ENCODE assay signal across 9 cellular contexts in genomic region chr9:134323741-134324358, GRCh38. TPM values are rescaled to one million over a fixed set of nuclear protein-coding genes. Genes with fewer than 3 reads are reported as not detected.
DNase-seq lines count a peak whose midpoint lies in the region; ATAC-seq and TF ChIP-seq lines count a peak whose summit lies in the region.
"Had no signal": no experiment of that assay in that cellular context is flagged by ENCODE, and none has a peak within 500 bp of the region (broad histone marks: within the 10 kb centered on the region; RNA-seq: fewer than 3 reads in every experiment).

No MANE protein-coding gene starts in this region.

- H2AK5ac ChIP-seq in mesenchymal stem cell (ENCODE audit: low read length, severe bottlenecking) = peak overlapping the region; percentile 30

- peak overlapping the region in 1 of 2 experiments; percentile 37 for H3K23ac ChIP-seq in mesenchymal stem cell (ENCODE audit: low read length in 2 of 2)

- 66% methylated on average over 20 of the region's 20 CpGs for WGBS in mesenchymal stem cell
- 68 to 100% methylated on average over 1 to 18 of the region's 20 CpGs for WGBS in transverse colon (ENCODE audit: low coverage in 1 of 2), 2 donors

- H2BK5ac ChIP-seq in mesenchymal stem cell (ENCODE audit: low read depth, low read length, poor library complexity, severe bottlenecking) = no peak overlapping the region

- H3K18ac ChIP-seq in mesenchymal stem cell (ENCODE audit: low read depth in 1 of 2, low read length in 2 of 2) = peak overlapping the region; percentile 47 to 99

- peak overlapping the region; percentile 64 for H4K91ac ChIP-seq in mesenchymal stem cell (ENCODE audit: low read length)

- H3K27ac ChIP-seq in dorsolateral prefrontal cortex (peak overlapping the region in 57 of 59 donors; percentile 32 to 96 (median 87)), mesenchymal stem cell (ENCODE audit: low read length, poor library complexity, severe bottlenecking) (no peak overlapping the region), transverse colon (peak overlapping the region; percentile 52 to 99 (median 98)), A673 (ENCODE audit: low read depth, low read length, poor library complexity, severe bottlenecking) (no peak overlapping the region)
- H3K27ac ChIP-seq: SJSA1 had no signal

- no peak for ATAC-seq in HG03175 (IDR thresholded peaks at IDR 0.05; ENCODE audit: unreplicated experiment)

- no peak overlapping the region for H3K4me2 ChIP-seq in mesenchymal stem cell (ENCODE audit: low read length, poor library complexity, severe bottlenecking)

- intact Hi-C loops in dorsolateral prefrontal cortex (cut with DNase I) = loop anchor here (2.0 to 5.0 kb wide), 3 partner anchors 113 to 153 kb away; no protein-coding TSS in a partner anchor
- intact Hi-C loops in transverse colon (cut with DNase I; ENCODE audit: low total_unique reads) = loop anchor here (1.0 to 10.0 kb wide), 3 partner anchors 47 to 149 kb away; no protein-coding TSS in a partner anchor
- intact Hi-C loops in A673 (cut with micrococcal nuclease; ENCODE audit: unreplicated experiment) = no loop called here

- no peaks in the 10 kb centered on the region for H3K9me3 ChIP-seq in mesenchymal stem cell (ENCODE audit: control insufficient read depth, low read length)
- H3K9me3 ChIP-seq in transverse colon = no peaks in the 10 kb centered on the region
- no peaks in the 10 kb centered on the region for H3K9me3 ChIP-seq in A673 (ENCODE audit: low read depth, low read length, poor library complexity, severe bottlenecking)

- no peak overlapping the region for H2BK120ac ChIP-seq in mesenchymal stem cell (ENCODE audit: low read depth, low read length)

- POLR2A ChIA-PET in A673 (lab: Charles Lee; ENCODE audit: low non-redundant PET) = interaction anchor here (0.7 kb wide), 1 partner anchor 39 kb away, joined by 3 read pairs; no protein-coding TSS in a partner anchor

- no peak for TF ChIP-seq EP300 in transverse colon (IDR thresholded peaks at IDR 0.05; ENCODE audit: low read depth)

- peak overlapping the region in 1 of 59 donors; percentile 13 for H3K4me3 ChIP-seq in dorsolateral prefrontal cortex
- no peak overlapping the region for H3K4me3 ChIP-seq in mesenchymal stem cell (ENCODE audit: insufficient read depth in 1 of 2, low read depth in 1 of 2, low read length in 2 of 2)
- H3K4me3 ChIP-seq in transverse colon = no peak overlapping the region
- H3K4me3 ChIP-seq in A673 (ENCODE audit: low read depth, low read length, poor library complexity, severe bottlenecking) = no peak overlapping the region
- H3K4me3 ChIP-seq: SJSA1 had no signal

- TF ChIP-seq POLR2A in transverse colon (IDR thresholded peaks at IDR 0.05) = no peak

- peak overlapping the region; percentile 28 to 96 for H2BK12ac ChIP-seq in mesenchymal stem cell (ENCODE audit: low read length in 2 of 2)

- peak overlapping the region; percentile 60 for H2BK15ac ChIP-seq in mesenchymal stem cell (ENCODE audit: low read depth, poor library complexity, severe bottlenecking)

- peak overlapping the region in 1 of 2 experiments; percentile 89 for H3K14ac ChIP-seq in mesenchymal stem cell (ENCODE audit: low read length in 2 of 2)

- no TSS peak for BruUV-seq in A673 (replicated peaks; lab: Mats Ljungman, UMichigan)

- peak overlapping the region; percentile 56 for H4K8ac ChIP-seq in mesenchymal stem cell (ENCODE audit: low read length)

- CTCF ChIA-PET in A673 (lab: Charles Lee) = no interaction called here

- no peaks in the 10 kb centered on the region for H3K79me1 ChIP-seq in mesenchymal stem cell (replicated peaks; ENCODE audit: low read length, poor library complexity, severe bottlenecking)

- peaks cover 47% of the 10 kb centered on the region for H3K4me1 ChIP-seq in mesenchymal stem cell (ENCODE audit: control insufficient read depth, insufficient read depth, low read depth, low read length)
- H3K4me1 ChIP-seq in transverse colon = peaks cover 15 to 48% (median 37%) of the 10 kb centered on the region in 4 donors
- peaks cover 35% of the 10 kb centered on the region for H3K4me1 ChIP-seq in A673 (ENCODE audit: insufficient read depth, low read length, poor library complexity, severe bottlenecking)

- no peaks in the 10 kb centered on the region for H3K27me3 ChIP-seq in dorsolateral prefrontal cortex
- H3K27me3 ChIP-seq in mesenchymal stem cell (ENCODE audit: control insufficient read depth in 1 of 2, insufficient read depth in 1 of 2, low read length in 2 of 2) = no peaks in the 10 kb centered on the region
- H3K27me3 ChIP-seq in transverse colon = no peaks in the 10 kb centered on the region
- no peaks in the 10 kb centered on the region for H3K27me3 ChIP-seq in A673 (replicated peaks; ENCODE audit: insufficient read depth, low read depth, low read length, poor library complexity)
- H3K27me3 ChIP-seq: SJSA1 had no signal

- TF ChIP-seq CTCF in dorsolateral prefrontal cortex (IDR thresholded peaks at IDR 0.05 in 54 of 56, conservative IDR thresholded peaks at IDR 0.05 in 2 of 56; ENCODE audit: low read depth in 1 of 56, partially characterized antibody in 56 of 56) (no peak), transverse colon (IDR thresholded peaks at IDR 0.05) (no peak), A673 (conservative IDR thresholded peaks at IDR 0.05; ENCODE audit: low read depth, low read length) (no peak)

- peak overlapping the region; percentile 24 for H3K9ac ChIP-seq in mesenchymal stem cell (ENCODE audit: low read length)

- H3K36me3 ChIP-seq in mesenchymal stem cell (ENCODE audit: control insufficient read depth in 1 of 2, insufficient read depth in 2 of 2, low read depth in 1 of 2, low read length in 2 of 2) (no peaks in the 10 kb centered on the region), transverse colon (no peaks in the 10 kb centered on the region), A673 (ENCODE audit: insufficient read depth, low read length, poor library complexity, severe bottlenecking) (no peaks in the 10 kb centered on the region)

- H2AFZ ChIP-seq in mesenchymal stem cell (ENCODE audit: low read depth, low read length) = no peak overlapping the region

- DNase-seq in NCI-H748 (lab: John Stamatoyannopoulos, UW; ENCODE audit: unreplicated experiment) (peak; percentile 22), NCI-H748 treated with DMSO at 0.1 percent for 48 hours (lab: John Stamatoyannopoulos, UW) (no peak), dorsolateral prefrontal cortex (peak in 6 of 10 donors; percentile 56 to 73 (median 63)), mesenchymal stem cell (peak; percentile 59), transverse colon (peak; percentile 83), A673 (ENCODE audit: low spot score) (no peak), NCI-H526 treated with DMSO at 0.1 percent for 48 hours (lab: John Stamatoyannopoulos, UW) (no peak)

- in situ Hi-C loops in transverse colon (cut with MboI; ENCODE audit: low pct_ligation_motif_present in 1 of 4, low pct_unique_long_range_greater_than_20kb in 1 of 4, low sequenced_read_pairs in 3 of 4) = loop anchor here in 2 of 4 donors (25.0 kb wide), 1 partner anchor 137 kb away; no protein-coding TSS in a partner anchor

- H3K4ac ChIP-seq in mesenchymal stem cell (ENCODE audit: low read depth in 1 of 2, low read length in 2 of 2) = peak overlapping the region in 1 of 2 experiments; percentile 74

RNA-seq across cellular contexts. Expression of gene RXRA, which starts 2.4 kb away (rescaled TPM):
- total RNA-seq in dorsolateral prefrontal cortex (100 to 1,000 TPM in 4 of 120 experiments, 10 to 100 TPM in 116; 32.1 to 133 (median 55.1) TPM), transverse colon (10 to 100 TPM; 27.3 to 70.5 (median 58.6) TPM), A673 (2021) (50.7 and 54.1 TPM in 2 replicates)
- 37.8 TPM for polyA plus RNA-seq in mesenchymal stem cell (2013, experiment 1 of 2)
- polyA plus RNA-seq in mesenchymal stem cell (2013, experiment 2 of 2) = 38.3 TPM

Comparison
In these comparisons a context has a peak if more than half of its experiments do, and no peak if none do; other contexts are left out.
1. DNase-seq: peak in NCI-H748 (single experiment), dorsolateral prefrontal cortex (6 of 10), mesenchymal stem cell (single experiment) and transverse colon (single experiment); none in NCI-H748 treated with DMSO at 0.1 percent for 48 hours (single experiment), A673 (single experiment) and NCI-H526 treated with DMSO at 0.1 percent for 48 hours (single experiment).
2. H3K27ac ChIP-seq: peak in dorsolateral prefrontal cortex (57 of 59) and transverse colon (4 of 4); none in mesenchymal stem cell (single experiment) and A673 (single experiment).